In the genomic region with DNA sequence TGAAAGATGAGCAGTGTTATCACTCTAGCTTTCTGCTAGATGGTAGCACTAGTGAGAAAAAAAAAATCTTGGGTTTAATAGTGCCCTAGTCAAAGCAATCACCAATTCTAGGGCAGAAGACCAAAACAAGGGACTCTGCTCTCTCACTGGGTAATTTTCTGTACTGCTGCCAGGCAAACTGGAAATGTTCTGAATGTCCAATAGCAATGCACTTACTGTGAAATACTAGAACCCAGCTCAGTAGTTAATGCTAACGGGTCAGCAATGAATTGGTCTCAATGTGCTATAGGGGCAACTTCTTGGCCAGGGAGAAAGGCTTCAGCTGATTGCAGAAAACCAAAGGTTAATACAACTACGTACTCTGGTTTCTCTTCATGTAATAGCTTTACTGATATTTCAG, we compare ENCODE assay signal across 8 cellular contexts. TPM values are rescaled to one million over a fixed set of nuclear protein-coding genes. Genes with fewer than 3 reads are reported as not detected.
DNase-seq lines count a peak whose midpoint lies in the region; ATAC-seq, FAIRE-seq and TF ChIP-seq lines count a peak whose summit lies in the region.
"Had no signal": no experiment of that assay in that cellular context is flagged by ENCODE, and none has a peak within 500 bp of the region (broad histone marks: within the 10 kb centered on the region; RNA-seq: fewer than 3 reads in every experiment).

No MANE protein-coding gene starts in this region.

- no peaks in the 10 kb centered on the region for H3K9me3 Mint-ChIP-seq in HFFc6
- no peaks in the 10 kb centered on the region for H3K9me3 Mint-ChIP-seq in activated naive CD8-positive, alpha-beta T cell treated with anti-CD3 and anti-CD28 coated beads, Interleukin-2, amount 50 U/mL, for 24 hours

- no peaks in the 10 kb centered on the region for H3K27me3 ChIP-seq in subcutaneous abdominal adipose tissue (ENCODE audit: control insufficient read depth in 5 of 5, insufficient read depth in 4 of 5, low read length in 5 of 5)

- peak overlapping the region; percentile 99 for H3K4me3 Mint-ChIP-seq in HFFc6
- H3K4me3 Mint-ChIP-seq in activated naive CD8-positive, alpha-beta T cell treated with anti-CD3 and anti-CD28 coated beads, Interleukin-2, amount 50 U/mL, for 24 hours: peak overlapping the region; percentile 92

- no peak for FAIRE-seq in urothelium cell line (lab: Jason Lieb, UNC)
- FAIRE-seq: TTC549 had no signal

- TF ChIP-seq CTCF in HFFc6 (IDR thresholded peaks at IDR 0.05): no peak

- peaks cover 6% of the 10 kb centered on the region for H3K36me3 Mint-ChIP-seq in HFFc6 (ENCODE audit: low read depth)
- peaks cover 5% of the 10 kb centered on the region for H3K36me3 Mint-ChIP-seq in activated naive CD8-positive, alpha-beta T cell treated with anti-CD3 and anti-CD28 coated beads, Interleukin-2, amount 50 U/mL, for 24 hours (ENCODE audit: low read depth)

- no peaks in the 10 kb centered on the region; the same call in 1 of the 2 replicates for H3K27me3 Mint-ChIP-seq in HFFc6 (ENCODE audit: insufficient read depth)
- no peaks in the 10 kb centered on the region for H3K27me3 Mint-ChIP-seq in activated naive CD8-positive, alpha-beta T cell treated with anti-CD3 and anti-CD28 coated beads, Interleukin-2, amount 50 U/mL, for 24 hours

- H3K9me3 ChIP-seq in subcutaneous abdominal adipose tissue (ENCODE audit: control insufficient read depth in 5 of 5, low read length in 5 of 5): no peaks in the 10 kb centered on the region

- peak overlapping the region; percentile 82 for H3K27ac ChIP-seq in subcutaneous abdominal adipose tissue (ENCODE audit: low read depth, low read length)

- peak overlapping the region; percentile 57; the same call in 1 of the 2 replicates for H3K27ac Mint-ChIP-seq in HFFc6
- no peak overlapping the region for H3K27ac Mint-ChIP-seq in activated naive CD8-positive, alpha-beta T cell treated with anti-CD3 and anti-CD28 coated beads, Interleukin-2, amount 50 U/mL, for 24 hours

- peak overlapping the region; percentile 68 to 95 (median 93) for H3K4me3 ChIP-seq in subcutaneous abdominal adipose tissue (ENCODE audit: low read depth in 1 of 5, low read length in 5 of 5)

- ATAC-seq in activated naive CD8-positive, alpha-beta T cell treated with anti-CD3 and anti-CD28 coated beads, Interleukin-2, amount 50 U/mL, for 24 hours: no peak
- no peak for ATAC-seq in GM19395 (IDR thresholded peaks at IDR 0.05; ENCODE audit: unreplicated experiment)

- DNase-seq in HFFc6: no peak
- no peak for DNase-seq in activated naive CD8-positive, alpha-beta T cell treated with anti-CD3 and anti-CD28 coated beads, Interleukin-2, amount 50 U/mL, for 24 hours
- peak; percentile 8 for DNase-seq in iPS-NIHi11 (ENCODE audit: low spot score)
- DNase-seq in urothelium cell line (ENCODE audit: low spot score): no peak
- DNase-seq in KBM-7: no peak

- peaks cover 9 to 48% (median 42%) of the 10 kb centered on the region in 5 donors for H3K4me1 ChIP-seq in subcutaneous abdominal adipose tissue (ENCODE audit: control insufficient read depth in 5 of 5, insufficient read depth in 5 of 5, low read length in 5 of 5)

- in situ Hi-C loops in KBM-7 (cut with MboI; ENCODE audit: low pct_unique_long_range_greater_than_20kb, low sequenced_read_pairs): no loop called here

- peaks cover 34% of the 10 kb centered on the region for H3K4me1 Mint-ChIP-seq in HFFc6 (ENCODE audit: low read depth)
- peaks cover 51% of the 10 kb centered on the region for H3K4me1 Mint-ChIP-seq in activated naive CD8-positive, alpha-beta T cell treated with anti-CD3 and anti-CD28 coated beads, Interleukin-2, amount 50 U/mL, for 24 hours

- H3K9ac ChIP-seq in subcutaneous abdominal adipose tissue (ENCODE audit: low read length in 5 of 5): peak overlapping the region in 4 of 5 donors; percentile 85 to 98 (median 96)

- H3K36me3 ChIP-seq in subcutaneous abdominal adipose tissue (ENCODE audit: control insufficient read depth in 5 of 5, insufficient read depth in 5 of 5, low read length in 5 of 5): no peaks in the 10 kb centered on the region

RNA-seq across cellular contexts. Expression of a gene that starts 2.2 kb away (rescaled TPM):
- 10 to 100 TPM; 23.6 to 32.1 (median 29.8) TPM for total RNA-seq in HFFc6 (2021; fragmentation: NEBNext Ultra II Directional; extraction: Animal tissue kit (Norgen Biotek cat#: 25700))

RNA-seq across cellular contexts. Expression of a gene that starts 51.9 kb away (rescaled TPM):
- total RNA-seq in HFFc6 (2021; fragmentation: NEBNext Ultra II Directional; extraction: Animal tissue kit (Norgen Biotek cat#: 25700)): 100 to 1,000 TPM; 257 to 366 (median 308) TPM
